In the genomic region with DNA sequence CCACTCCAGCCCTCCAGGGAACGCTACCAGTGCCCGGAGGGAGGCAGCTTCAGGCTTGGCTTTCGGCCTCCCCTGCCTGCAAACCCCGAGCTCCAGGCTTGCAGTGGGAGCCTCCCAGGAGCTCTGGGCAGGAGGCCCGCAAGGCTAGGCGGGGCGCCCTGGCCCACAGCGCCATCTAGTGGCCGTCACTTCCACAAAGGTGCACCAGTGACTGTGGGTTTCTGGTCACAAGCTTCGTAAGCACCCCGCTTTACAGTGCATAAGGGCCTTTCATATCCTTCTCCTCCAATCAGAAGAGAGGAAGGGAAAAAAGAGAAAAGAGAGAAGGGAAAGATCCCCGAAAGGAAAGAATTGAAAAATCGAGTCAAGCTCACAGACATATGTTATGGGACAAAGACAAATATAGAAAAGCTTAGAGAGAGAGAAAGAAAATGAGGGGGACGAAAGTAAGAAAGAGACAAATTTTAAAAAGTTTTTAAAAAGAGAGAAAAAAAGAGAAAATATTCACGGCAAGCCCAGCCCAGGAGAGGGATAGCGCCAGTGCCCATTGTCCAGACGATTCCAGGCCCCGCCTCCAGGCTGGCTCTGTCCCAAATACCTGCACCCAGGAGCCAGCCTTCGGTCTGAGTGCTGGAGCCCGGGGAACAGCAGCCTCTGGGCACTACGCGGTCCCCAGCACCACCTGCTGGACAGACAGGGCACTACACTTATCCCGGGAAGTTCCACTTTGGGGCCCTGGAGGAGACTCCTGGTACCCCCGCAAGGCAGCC, we compare ENCODE assay signal across 8 cellular contexts.
DNase-seq lines count a peak whose midpoint lies in the region; ATAC-seq lines count a peak whose summit lies in the region.

No MANE protein-coding gene starts in this region.

- DNase-seq in Ammon's horn (ENCODE audit: low spot score) (peak; percentile 87), NCI-H1930 (lab: John Stamatoyannopoulos, UW) (peak; percentile 80), T1000 (lab: John Stamatoyannopoulos, UW) (peak; percentile 93), astrocyte of the hippocampus (ENCODE audit: low read depth, low spot score) (peak; percentile 97), hippocampal formation (lab: John Stamatoyannopoulos, UW) (peak; percentile 46 to 69), renal cortical epithelial cell (ENCODE audit: low read depth) (peak; percentile 67)

- ATAC-seq in GM21723 (IDR thresholded peaks at IDR 0.05; ENCODE audit: unreplicated experiment), result peak; percentile 54
- no peak for ATAC-seq in HG02840 (IDR thresholded peaks at IDR 0.05; ENCODE audit: low FRiP score, unreplicated experiment)
